In genomic region chr16:88334517-88335149, GRCh38 we compare ENCODE assay signal across 1 cellular context.
TF ChIP-seq lines count a peak whose summit lies in the region.

No MANE protein-coding gene starts in this region.

TF ChIP-seq in K562, 482 proteins besides CTCF, POLR2A, EP300 and RAD21 (continued from another document and continues in another):
- TF ChIP-seq GTF2B (IDR thresholded peaks at IDR 0.05; ENCODE audit: extremely low read depth, insufficient read length) (no peak), MCM3 (IDR thresholded peaks at IDR 0.05) (no peak), MTA3 (IDR thresholded peaks at IDR 0.05; ENCODE audit: borderline replicate concordance) (no peak), HNRNPUL1 (IDR thresholded peaks at IDR 0.05; ENCODE audit: low read length) (no peak), CHD2 (IDR thresholded peaks at IDR 0.05; ENCODE audit: low read depth, low read length) (no peak), UBTF (IDR thresholded peaks at IDR 0.05; ENCODE audit: borderline replicate concordance in 1 of 2, low read depth in 2 of 2, low read length in 2 of 2) (no peak), PRPF4 (IDR thresholded peaks at IDR 0.05; ENCODE audit: insufficient read depth, low read depth, low read length, poor library complexity, severe bottlenecking) (no peak), KDM1A (IDR thresholded peaks at IDR 0.05) (peak in 1 of 2 experiments; percentile 25; a peak in 2 of 4 replicates), ZNF780A (CRISPR knock-in tag; IDR thresholded peaks at IDR 0.05) (no peak), MEF2A (IDR thresholded peaks at IDR 0.05; ENCODE audit: control insufficient read depth, low read depth, low read length) (no peak), ZNF57 (CRISPR knock-in tag; IDR thresholded peaks at IDR 0.05) (no peak), TAF15 (IDR thresholded peaks at IDR 0.05; ENCODE audit: low read depth, low read length) (no peak), CREB1 (IDR thresholded peaks at IDR 0.05) (no peak), CREB1 (CRISPR knock-in tag; IDR thresholded peaks at IDR 0.05) (no peak), ARID1B (IDR thresholded peaks at IDR 0.05) (no peak), ZKSCAN1 (IDR thresholded peaks at IDR 0.05; ENCODE audit: low read depth, low read length) (no peak), ZBTB40 (IDR thresholded peaks at IDR 0.05) (no peak), ZBTB40 (CRISPR knock-in tag; IDR thresholded peaks at IDR 0.05) (no peak), ZKSCAN8 (CRISPR knock-in tag; IDR thresholded peaks at IDR 0.05) (no peak), SETDB1 (IDR thresholded peaks at IDR 0.05; ENCODE audit: low read length) (no peak), CBFA2T3 (IDR thresholded peaks at IDR 0.05) (0 out of 2 replicates have a peak, but pooled peaks have one; percentile 6), ILF3 (IDR thresholded peaks at IDR 0.05; ENCODE audit: borderline replicate concordance) (no peak), CUX1 (CRISPR knock-in tag; IDR thresholded peaks at IDR 0.05) (no peak), ZFP30 (CRISPR knock-in tag; IDR thresholded peaks at IDR 0.05; ENCODE audit: borderline replicate concordance) (no peak), SLC30A9 (CRISPR knock-in tag; IDR thresholded peaks at IDR 0.05) (no peak), HDAC3 (IDR thresholded peaks at IDR 0.05; ENCODE audit: borderline replicate concordance, partially characterized antibody) (no peak), ZNF280A (IDR thresholded peaks at IDR 0.05; ENCODE audit: low read depth, partially characterized antibody) (no peak), ZBTB12 (CRISPR knock-in tag; IDR thresholded peaks at IDR 0.05) (no peak), NR4A1 (CRISPR knock-in tag; IDR thresholded peaks at IDR 0.05) (no peak), NR4A1 (tag; IDR thresholded peaks at IDR 0.05) (0 out of 2 replicates have a peak, but pooled peaks have one; percentile 13), WHSC1 (IDR thresholded peaks at IDR 0.05; ENCODE audit: low read length) (peak; percentile 77), CREB3L1 (IDR thresholded peaks at IDR 0.05; ENCODE audit: borderline replicate concordance, low read depth) (no peak), NR2F6 (CRISPR knock-in tag; IDR thresholded peaks at IDR 0.05) (no peak), ATF3 (IDR thresholded peaks at IDR 0.05) (peak; percentile 45; the same call in 1 of the 2 replicates), ATF3 (CRISPR knock-in tag; conservative IDR thresholded peaks at IDR 0.05) (no peak), TCF3 (CRISPR knock-in tag; IDR thresholded peaks at IDR 0.05) (no peak), FOXA1 (IDR thresholded peaks at IDR 0.05; ENCODE audit: borderline replicate concordance) (no peak), CEBPG (CRISPR knock-in tag; IDR thresholded peaks at IDR 0.05) (no peak), CEBPG (tag; conservative IDR thresholded peaks at IDR 0.05 in 1 of 2, IDR thresholded peaks at IDR 0.05 in 1 of 2) (no peak), SRSF9 (IDR thresholded peaks at IDR 0.05; ENCODE audit: borderline replicate concordance, low read depth, low read length) (no peak)
